ENCODE assay signal across 22 cellular contexts in the genomic region with DNA sequence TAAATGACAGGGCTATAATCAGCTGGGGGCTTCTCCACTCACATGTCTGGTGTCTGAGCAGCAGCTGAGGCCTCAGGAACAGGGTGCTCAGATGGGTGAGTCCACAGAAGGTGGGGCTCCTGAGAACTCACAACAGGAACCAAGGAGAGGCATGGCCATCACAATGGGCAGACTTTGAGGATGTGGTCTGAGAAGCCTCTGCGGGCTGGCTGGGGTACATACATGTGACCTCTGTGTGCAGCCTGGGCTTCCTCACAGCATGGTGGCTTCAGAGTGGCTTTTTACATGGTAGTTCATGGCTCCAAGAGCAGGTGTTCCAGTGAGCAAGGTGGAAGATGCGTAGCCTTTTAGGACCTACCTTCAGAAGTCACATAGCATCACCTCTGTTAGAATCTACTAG. TPM values are rescaled to one million over a fixed set of nuclear protein-coding genes. Genes with fewer than 3 reads are reported as not detected.
DNase-seq lines count a peak whose midpoint lies in the region; ATAC-seq and TF ChIP-seq lines count a peak whose summit lies in the region.
"Had no signal": no experiment of that assay in that cellular context is flagged by ENCODE, and none has a peak within 500 bp of the region (broad histone marks: within the 10 kb centered on the region; RNA-seq: fewer than 3 reads in every experiment).

No MANE protein-coding gene starts in this region.

- H3K27ac ChIP-seq in IMR-90 (ENCODE audit: insufficient read depth, low read length) (no peak overlapping the region), neuronal stem cell (replicated peaks; ENCODE audit: low read length) (no peak overlapping the region)
- H3K27ac ChIP-seq: A549; BLaER1 treated with 17β-estradiol and CSF1 and Interleukin-3, amounts not matched to agents 10 nM and 100 nM; GM23248 had no signal

- no peak overlapping the region for H2BK120ac ChIP-seq in IMR-90 (ENCODE audit: low read depth, low read length)
- H2BK120ac ChIP-seq in neuronal stem cell (ENCODE audit: low read depth, low read length) = no peak overlapping the region

- 100% methylated on average over 1 of the region's 2 CpGs; no CpG with 5 or more reads in 1 of the 2 experiments for WGBS in IMR-90 (ENCODE audit: extremely low coverage in 2 of 2, insufficient read length in 1 of 2), 2 experiments
- WGBS in neuronal stem cell (ENCODE audit: extremely low coverage in 2 of 2, insufficient read length in 2 of 2, insufficient replicate concordance in 1 of 2), 2 donors = no CpG with 5 or more reads among the region's 2 CpGs

- no peak overlapping the region for H3K4me3 Mint-ChIP-seq in WTC11
- H3K4me3 Mint-ChIP-seq: CD14-positive monocyte; CD4-positive, alpha-beta T cell; CD8-positive, alpha-beta memory T cell had no signal

- TF ChIP-seq CTCF in IMR-90 (conservative IDR thresholded peaks at IDR 0.05; ENCODE audit: low read depth, low read length) = no peak
- TF ChIP-seq CTCF in WTC11 (IDR thresholded peaks at IDR 0.05) = no peak

- H4K5ac ChIP-seq in IMR-90 (ENCODE audit: low read depth, low read length) = no peak overlapping the region

- dilution Hi-C loops in IMR-90 (cut with HindIII; ENCODE audit: low sequenced_read_pairs, unreplicated experiment) = no loop called here

- in situ Hi-C loops in IMR-90 (cut with MboI; ENCODE audit: low sequenced_read_pairs) = no loop called here

- H2BK5ac ChIP-seq in IMR-90 (ENCODE audit: low read depth, low read length, poor library complexity, severe bottlenecking) (no peak overlapping the region), neuronal stem cell (ENCODE audit: low read length) (no peak overlapping the region)

- no peaks in the 10 kb centered on the region for H3K9me3 Mint-ChIP-seq in WTC11
- H3K9me3 Mint-ChIP-seq: CD8-positive, alpha-beta memory T cell had no signal

- no TSS peak for BruUV-seq in IMR-90 (replicated peaks; lab: Mats Ljungman, UMichigan)

- no peak overlapping the region for H3K4me3 ChIP-seq in IMR-90 (ENCODE audit: insufficient read depth, low read depth, low read length)
- H3K4me3 ChIP-seq in neuronal stem cell (ENCODE audit: low read length in 2 of 2) = no peak overlapping the region
- H3K4me3 ChIP-seq: A549; BLaER1 treated with 17β-estradiol and CSF1 and Interleukin-3, amounts not matched to agents 10 nM and 100 nM; GM23248 had no signal

- ATAC-seq in IMR-90 (ENCODE audit: low read depth) (no peak), WTC11 (0 out of 2 replicates have a peak, but pooled peaks have one; percentile 32)
- ATAC-seq: A549 had no signal

- H2AK5ac ChIP-seq in IMR-90 (ENCODE audit: low read depth, low read length) (no peak overlapping the region), neuronal stem cell (ENCODE audit: low read depth, low read length) (no peak overlapping the region)

- H2AFZ ChIP-seq in IMR-90 (replicated peaks; ENCODE audit: low read length, poor library complexity) (peak overlapping the region; percentile 49), neuronal stem cell (ENCODE audit: low read length) (no peak overlapping the region)
- H2AFZ ChIP-seq: GM23248 had no signal

- no peaks in the 10 kb centered on the region for H3K79me1 ChIP-seq in IMR-90 (ENCODE audit: low read depth in 1 of 2, low read length in 2 of 2)
- no peaks in the 10 kb centered on the region for H3K79me1 ChIP-seq in neuronal stem cell (ENCODE audit: low read depth, low read length)

- CTCF ChIA-PET in IMR-90 (lab: Yijun Ruan, JAX) = no interaction called here
- CTCF ChIA-PET in WTC11 (lab: Charles Lee) = no interaction called here

- H3K27ac Mint-ChIP-seq in WTC11 = no peak overlapping the region
- H3K27ac Mint-ChIP-seq: CD14-positive monocyte; CD4-positive, alpha-beta T cell; CD8-positive, alpha-beta memory T cell had no signal

- H3K4me2 ChIP-seq in IMR-90 (ENCODE audit: low read depth, low read length) = no peak overlapping the region
- H3K4me2 ChIP-seq in neuronal stem cell (ENCODE audit: insufficient read depth, low read length, poor library complexity, severe bottlenecking) = no peak overlapping the region
- H3K4me2 ChIP-seq: A549; BLaER1 treated with 17β-estradiol and CSF1 and Interleukin-3, amounts not matched to agents 10 nM and 100 nM had no signal

- no peaks in the 10 kb centered on the region for H3K27me3 Mint-ChIP-seq in WTC11 (ENCODE audit: low read depth)
- H3K27me3 Mint-ChIP-seq: CD4-positive, alpha-beta T cell; CD8-positive, alpha-beta memory T cell had no signal

- no peak overlapping the region for H3K56ac ChIP-seq in IMR-90 (ENCODE audit: extremely low read depth, insufficient read depth, low read length)

- DNase-seq in IMR-90 (no peak), WTC11 (ENCODE audit: low spot score) (no peak), neuronal stem cell (ENCODE audit: low spot score) (no peak), NCI-H446 treated with DMSO at 0.1 percent for 48 hours (lab: John Stamatoyannopoulos, UW) (no peak), NK-92 (lab: John Stamatoyannopoulos, UW; ENCODE audit: unreplicated experiment) (no peak)
- no peak for DNase-seq in activated effector memory CD4-positive, alpha-beta T cell treated with anti-CD3 and anti-CD28 coated beads, Interleukin-2, amount 50 U/mL, for 16 hours
- DNase-seq: 8988T; ACHN; AML-193; BE2C; CD4-positive, alpha-beta T cell; CD8-positive, alpha-beta memory T cell; DMS 273 treated with DMSO at 0.1 percent for 48 hours; DMS79; EL; GDM1; GM23248; H7; HCEC 1CT had no signal

- POLR2A ChIA-PET in IMR-90 (lab: Charles Lee; ENCODE audit: unreplicated experiment) = no interaction called here
- POLR2A ChIA-PET in WTC11 (lab: Charles Lee) = no interaction called here

- H3K4me1 ChIP-seq in IMR-90 (ENCODE audit: control insufficient read depth, insufficient read depth, low read length) (no peaks in the 10 kb centered on the region), neuronal stem cell (ENCODE audit: control insufficient read depth in 2 of 2, insufficient read depth in 1 of 2, low read depth in 1 of 2, low read length in 2 of 2) (no peaks in the 10 kb centered on the region)
- H3K4me1 ChIP-seq: BE2C; BLaER1 treated with 17β-estradiol and CSF1 and Interleukin-3, amounts not matched to agents 10 nM and 100 nM had no signal

- intact Hi-C loops in IMR-90 (cut with micrococcal nuclease) = no loop called here

- no peaks in the 10 kb centered on the region for H3K36me3 Mint-ChIP-seq in WTC11
- H3K36me3 Mint-ChIP-seq: CD14-positive monocyte had no signal

- H3K14ac ChIP-seq in IMR-90 (replicated peaks; ENCODE audit: low read depth, low read length) = no peak overlapping the region
- no peak overlapping the region for H3K14ac ChIP-seq in neuronal stem cell (ENCODE audit: low read length)

- no peaks in the 10 kb centered on the region for H4K20me1 ChIP-seq in IMR-90 (ENCODE audit: insufficient read depth, low read length)
- H4K20me1 ChIP-seq: BLaER1 treated with 17β-estradiol and CSF1 and Interleukin-3, amounts not matched to agents 10 nM and 100 nM had no signal

- H3K18ac ChIP-seq in IMR-90 (ENCODE audit: low read depth, low read length) = no peak overlapping the region
- no peak overlapping the region for H3K18ac ChIP-seq in neuronal stem cell (ENCODE audit: low read length)

- H4K91ac ChIP-seq in IMR-90 (ENCODE audit: insufficient read depth, low read depth, low read length) (no peak overlapping the region), neuronal stem cell (ENCODE audit: low read depth, low read length, poor library complexity) (no peak overlapping the region)

- H3K9ac ChIP-seq in IMR-90 (ENCODE audit: low read depth, low read length) (no peak overlapping the region), neuronal stem cell (ENCODE audit: low read depth, low read length, poor library complexity) (peak overlapping the region; percentile 27)
- H3K9ac ChIP-seq: BLaER1 treated with 17β-estradiol and CSF1 and Interleukin-3, amounts not matched to agents 10 nM and 100 nM; GM23248 had no signal

- no peaks in the 10 kb centered on the region for H3K4me1 Mint-ChIP-seq in WTC11
- H3K4me1 Mint-ChIP-seq: CD14-positive monocyte; CD8-positive, alpha-beta memory T cell had no signal

- H2AK9ac ChIP-seq in IMR-90 (replicated peaks; ENCODE audit: low read depth, low read length, poor library complexity) = peak overlapping the region; percentile 57

- TF ChIP-seq RAD21 in IMR-90 (IDR thresholded peaks at IDR 0.05; ENCODE audit: low read length) = no peak

- TF ChIP-seq POLR2A in IMR-90 (IDR thresholded peaks at IDR 0.05; ENCODE audit: low read depth, low read length) = no peak

- H3K4ac ChIP-seq in IMR-90 (ENCODE audit: low read depth, low read length) (no peak overlapping the region), neuronal stem cell (ENCODE audit: low read length) (no peak overlapping the region)

- no peak overlapping the region for H2BK12ac ChIP-seq in neuronal stem cell (ENCODE audit: low read length)

- H2BK20ac ChIP-seq in IMR-90 (ENCODE audit: low read depth, low read length) = no peak overlapping the region

- H4K8ac ChIP-seq in IMR-90 (ENCODE audit: low read depth in 2 of 2, low read length in 2 of 2) (no peak overlapping the region), neuronal stem cell (ENCODE audit: low read depth, low read length) (no peak overlapping the region)

- H3K23ac ChIP-seq in IMR-90 (ENCODE audit: low read depth, low read length) (no peak overlapping the region), neuronal stem cell (ENCODE audit: low read depth, low read length, poor library complexity) (no peak overlapping the region)

- no peaks in the 10 kb centered on the region for H3K9me3 ChIP-seq in IMR-90 (ENCODE audit: control insufficient read depth, insufficient read depth, low read length)
- no peaks in the 10 kb centered on the region for H3K9me3 ChIP-seq in neuronal stem cell (replicated peaks in 1 of 2; ENCODE audit: control insufficient read depth in 2 of 2, insufficient read depth in 1 of 2, low read depth in 1 of 2, low read length in 2 of 2)
- H3K9me3 ChIP-seq: A549; BE2C; BLaER1 treated with 17β-estradiol and CSF1 and Interleukin-3, amounts not matched to agents 10 nM and 100 nM had no signal

- no peaks in the 10 kb centered on the region for H3K9me1 ChIP-seq in IMR-90 (ENCODE audit: insufficient read depth, low read length)

- no peaks in the 10 kb centered on the region for H3K27me3 ChIP-seq in IMR-90 (ENCODE audit: control insufficient read depth, insufficient read depth, low read length)
- no peaks in the 10 kb centered on the region for H3K27me3 ChIP-seq in neuronal stem cell (ENCODE audit: control insufficient read depth in 3 of 3, insufficient read depth in 3 of 3, low read depth in 1 of 3, low read length in 3 of 3)
- H3K27me3 ChIP-seq: BE2C; BLaER1 treated with 17β-estradiol and CSF1 and Interleukin-3, amounts not matched to agents 10 nM and 100 nM had no signal

- H2BK15ac ChIP-seq in IMR-90 (ENCODE audit: low read depth, low read length) = no peak overlapping the region
- H2BK15ac ChIP-seq in neuronal stem cell (ENCODE audit: low read length) = no peak overlapping the region

- H3K36me3 ChIP-seq in IMR-90 (ENCODE audit: control insufficient read depth, insufficient read depth, low read length) = no peaks in the 10 kb centered on the region
- peaks cover 0 to 11% of the 10 kb centered on the region in 2 donors for H3K36me3 ChIP-seq in neuronal stem cell (replicated peaks in 1 of 2; ENCODE audit: control insufficient read depth in 2 of 2, insufficient read depth in 2 of 2, low read length in 2 of 2)
- H3K36me3 ChIP-seq: BE2C; BLaER1 treated with 17β-estradiol and CSF1 and Interleukin-3, amounts not matched to agents 10 nM and 100 nM had no signal

RNA-seq across cellular contexts. Expression of a gene that starts 58.8 kb away (rescaled TPM):
- 5.9 and 15.6 TPM in 2 replicates for total RNA-seq in IMR-90 (2012; rRNA removed)
- 5.7 and 7.2 TPM in 2 replicates for polyA plus RNA-seq in IMR-90 (2012; rRNA removed)
- polyA plus RNA-seq in IMR-90 (2012; cell fraction: cytosol; rRNA removed) = 0.68 and 2.9 TPM in 2 replicates
- 3.9 and 21.6 TPM in 2 replicates for polyA plus RNA-seq in IMR-90 (2012; cell fraction: nucleus; rRNA removed; ENCODE audit: low replicate concordance)
- 13.8 to 20.3 TPM (median 20.0 TPM) in 3 replicates for total RNA-seq in WTC11 (2021)
- 15.7 TPM for polyA plus RNA-seq in neuronal stem cell (2013, experiment 1 of 2)
- 14.7 TPM for polyA plus RNA-seq in neuronal stem cell (2013, experiment 2 of 2)
- polyA plus RNA-seq: CD14-positive monocyte had no signal
